Comparison of ENCODE assay signal across 23 cellular contexts in the genomic region with DNA sequence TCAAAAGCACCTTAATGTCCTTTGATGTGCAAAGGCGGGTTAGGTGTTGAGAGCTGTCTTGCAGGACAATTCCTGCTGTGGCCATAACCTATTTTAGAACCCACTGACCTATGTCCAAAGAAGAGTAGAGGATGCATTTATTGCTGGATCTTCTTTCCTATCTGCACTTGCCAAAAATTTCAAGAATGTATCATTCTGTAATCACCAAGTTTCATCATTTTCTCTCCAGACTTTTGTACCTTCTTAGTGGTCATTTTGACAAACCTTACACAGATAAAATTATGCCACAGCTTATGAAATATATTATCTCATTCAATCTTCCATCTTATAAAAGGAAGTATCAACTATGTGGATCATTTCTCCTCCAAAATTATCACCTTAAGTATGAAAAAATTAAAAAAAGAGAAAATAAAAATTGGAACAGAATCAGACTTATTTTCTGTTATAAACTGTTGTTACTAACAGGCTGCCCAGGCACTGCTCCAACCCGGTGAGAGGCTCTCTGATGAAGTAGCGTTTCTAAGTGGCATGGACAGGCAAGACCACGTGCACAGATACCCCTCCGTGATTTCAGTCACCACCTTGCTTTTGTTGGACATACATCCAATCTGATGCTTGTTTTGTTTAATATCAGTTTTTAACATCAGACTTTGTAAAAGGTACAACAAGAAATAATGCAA.
A peak's percentile ranks its signal among the peaks of the same experiment; 100 is the strongest.
DNase-seq lines count a peak whose midpoint lies in the region; ATAC-seq, FAIRE-seq and TF ChIP-seq lines count a peak whose summit lies in the region.
"Had no signal": no experiment of that assay in that cellular context is flagged by ENCODE, and none has a peak within 500 bp of the region (broad histone marks: within the 10 kb centered on the region; RNA-seq: fewer than 3 reads in every experiment).

No MANE protein-coding gene starts in this region.

- no peaks in the 10 kb centered on the region for H3K79me2 ChIP-seq in GM23248 (ENCODE audit: insufficient read depth)

- WGBS in GM23248 (ENCODE audit: low coverage in 1 of 2, low lambda C conversion rate in 2 of 2, missing lambda C conversion rate in 2 of 2), 2 experiments = 29 to 34% methylated on average over 5 of the region's 5 CpGs
- WGBS in small intestine, 3 donors = 80 to 91% (median 86%) methylated on average over 5 of the region's 5 CpGs

- peak overlapping the region; percentile 52 for H3K4me2 ChIP-seq in GM23248 (ENCODE audit: unreplicated experiment)

- H3K4me1 ChIP-seq in GM23248 (ENCODE audit: insufficient read depth) = peaks cover 34% of the 10 kb centered on the region
- H3K4me1 ChIP-seq in subcutaneous abdominal adipose tissue (ENCODE audit: control insufficient read depth in 5 of 5, insufficient read depth in 5 of 5, low read length in 5 of 5) = peaks cover 3 to 54% (median 42%) of the 10 kb centered on the region in 5 donors
- H3K4me1 ChIP-seq in small intestine (ENCODE audit: control insufficient read depth in 2 of 2, insufficient read depth in 1 of 2, low read depth in 1 of 2, low read length in 1 of 2) = peaks cover 4% of the 10 kb centered on the region in 2 donors
- H3K4me1 ChIP-seq: SJCRH30 had no signal

- H3F3A ChIP-seq in GM23248 (ENCODE audit: insufficient read depth) = peaks cover 29% of the 10 kb centered on the region

- H3K27me3 ChIP-seq in GM23248 (replicated peaks; ENCODE audit: insufficient read depth) (no peaks in the 10 kb centered on the region), subcutaneous abdominal adipose tissue (ENCODE audit: control insufficient read depth in 5 of 5, insufficient read depth in 4 of 5, low read length in 5 of 5) (no peaks in the 10 kb centered on the region), small intestine (ENCODE audit: control insufficient read depth in 2 of 2, insufficient read depth in 2 of 2, low read length in 2 of 2) (no peaks in the 10 kb centered on the region)
- H3K27me3 ChIP-seq: heart right ventricle, pancreas, SJCRH30, tibial nerve had no signal

- H3K4me3 ChIP-seq in GM23248 (peak overlapping the region; percentile 8; the same call in 1 of the 2 replicates), subcutaneous abdominal adipose tissue (ENCODE audit: low read depth in 1 of 5, low read length in 5 of 5) (peak overlapping the region in 1 of 5 donors; percentile 23), small intestine (ENCODE audit: low read depth in 1 of 2, low read length in 2 of 2) (no peak overlapping the region)
- H3K4me3 ChIP-seq: heart right ventricle, pancreas, SJCRH30, tibial nerve had no signal

- H4K20me1 ChIP-seq in GM23248 (ENCODE audit: insufficient read depth) = no peaks in the 10 kb centered on the region

- no peaks in the 10 kb centered on the region for H3K9me2 ChIP-seq in GM23248 (ENCODE audit: insufficient read depth)

- DNase-seq in GM23248 = peak; percentile 57
- DNase-seq in kidney tubule cell (ENCODE audit: low spot score) = peak; percentile 51
- DNase-seq in small intestine = no peak
- no peak for DNase-seq in NCI-H524 treated with DMSO at 0.1 percent for 48 hours (lab: John Stamatoyannopoulos, UW)
- DNase-seq: activated CD4-positive, alpha-beta T cell treated with anti-CD3 and anti-CD28 coated beads, Interleukin-2, amount 10 ng/mL, durations not matched to agents 7 days and 5 days; Caco-2; endodermal cell; mammary epithelial cell; naive B cell; NCI-H1436 treated with DMSO at 0.1 percent for 48 hours; NCI-H2171 treated with DMSO at 0.1 percent for 48 hours; NCI-H748 treated with DMSO at 0.1 percent for 48 hours; pancreas; SJCRH30; stimulated activated naive CD4-positive, alpha-beta T cell had no signal

- ATAC-seq in SK-N-SH treated with all-trans-retinoic acid at 6 μM for 48 hours (peak; percentile 60), HG02840 (IDR thresholded peaks at IDR 0.05; ENCODE audit: low FRiP score, unreplicated experiment) (no peak)
- ATAC-seq: activated naive CD4-positive, alpha-beta T cell treated with anti-CD3 and anti-CD28 coated beads, Interleukin-2, amount 50 U/mL, for 72 hours; pancreas had no signal

- H3K36me3 ChIP-seq in GM23248 (ENCODE audit: low read depth) (no peaks in the 10 kb centered on the region), subcutaneous abdominal adipose tissue (ENCODE audit: control insufficient read depth in 5 of 5, insufficient read depth in 5 of 5, low read length in 5 of 5) (no peaks in the 10 kb centered on the region), small intestine (ENCODE audit: control insufficient read depth in 2 of 2, insufficient read depth in 2 of 2, low read length in 2 of 2) (no peaks in the 10 kb centered on the region)
- H3K36me3 ChIP-seq: heart right ventricle, pancreas, SJCRH30, tibial nerve had no signal

- in situ Hi-C loops in GM23248 (cut with MboI) = no loop called here

- peak overlapping the region; percentile 9; the same call in 1 of the 2 replicates for H3K27ac ChIP-seq in GM23248
- H3K27ac ChIP-seq in subcutaneous abdominal adipose tissue (ENCODE audit: low read depth, low read length) = peak overlapping the region; percentile 85
- no peak overlapping the region for H3K27ac ChIP-seq in small intestine (ENCODE audit: low read depth in 1 of 2, low read length in 1 of 2)
- H3K27ac ChIP-seq: SJCRH30 had no signal

- peak overlapping the region; percentile 10; the same call in 1 of the 2 replicates for H3K9ac ChIP-seq in GM23248
- peak overlapping the region in 3 of 5 donors; percentile 38 to 60 (median 41) for H3K9ac ChIP-seq in subcutaneous abdominal adipose tissue (ENCODE audit: low read length in 5 of 5)

- H3K9me3 ChIP-seq in GM23248 (ENCODE audit: low read depth) (no peaks in the 10 kb centered on the region), subcutaneous abdominal adipose tissue (ENCODE audit: control insufficient read depth in 5 of 5, low read length in 5 of 5) (no peaks in the 10 kb centered on the region), small intestine (ENCODE audit: control insufficient read depth, low read depth) (no peaks in the 10 kb centered on the region)
- H3K9me3 ChIP-seq: Caco-2, pancreas, SJCRH30, tibial nerve had no signal

- peak overlapping the region; percentile 27 for H2AFZ ChIP-seq in GM23248

- no peak for FAIRE-seq in small intestine (lab: Jason Lieb, UNC)
- FAIRE-seq: colon, keratinocyte, pancreas had no signal

TF ChIP-seq in SK-N-SH treated with all-trans-retinoic acid at 6 μM for 48 hours, 23 proteins besides CTCF, POLR2A, EP300 and RAD21:
- TF ChIP-seq ZFP3 (CRISPR knock-in tag; IDR thresholded peaks at IDR 0.05) (no peak), ZNF565 (CRISPR knock-in tag; conservative IDR thresholded peaks at IDR 0.05; ENCODE audit: low read depth) (no peak), ZNF8 (CRISPR knock-in tag; IDR thresholded peaks at IDR 0.05) (no peak), GLIS3 (CRISPR knock-in tag; IDR thresholded peaks at IDR 0.05) (no peak), BACH2 (CRISPR knock-in tag; IDR thresholded peaks at IDR 0.05; ENCODE audit: borderline replicate concordance) (no peak), ARNTL (CRISPR knock-in tag; IDR thresholded peaks at IDR 0.05; ENCODE audit: borderline replicate concordance, low read depth) (no peak), TCF4 (CRISPR knock-in tag; IDR thresholded peaks at IDR 0.05; ENCODE audit: borderline replicate concordance) (no peak), TOX (CRISPR knock-in tag; IDR thresholded peaks at IDR 0.05; ENCODE audit: borderline replicate concordance) (no peak), CSDC2 (CRISPR knock-in tag; IDR thresholded peaks at IDR 0.05) (peak; percentile 39; the same call in 1 of the 2 replicates), OSR1 (CRISPR knock-in tag; IDR thresholded peaks at IDR 0.05) (no peak), ISL1 (CRISPR knock-in tag; IDR thresholded peaks at IDR 0.05) (peak; percentile 80), CSRNP3 (CRISPR knock-in tag; IDR thresholded peaks at IDR 0.05) (no peak), ZNF70 (CRISPR knock-in tag; IDR thresholded peaks at IDR 0.05) (no peak), CREB5 (CRISPR knock-in tag; IDR thresholded peaks at IDR 0.05; ENCODE audit: low read depth) (no peak)

Comparison
In these comparisons a context has a peak if more than half of its experiments do, and no peak if none do; other contexts are left out.
1. DNase-seq: peak in GM23248 (single experiment) and kidney tubule cell (single experiment); none in small intestine (single experiment) and NCI-H524 treated with DMSO at 0.1 percent for 48 hours (single experiment).
2. H3K27ac ChIP-seq: peak in GM23248 (single experiment) and subcutaneous abdominal adipose tissue (single experiment); none in small intestine (0 of 2).